ENCODE assay signal across 18 cellular contexts in the genomic region with DNA sequence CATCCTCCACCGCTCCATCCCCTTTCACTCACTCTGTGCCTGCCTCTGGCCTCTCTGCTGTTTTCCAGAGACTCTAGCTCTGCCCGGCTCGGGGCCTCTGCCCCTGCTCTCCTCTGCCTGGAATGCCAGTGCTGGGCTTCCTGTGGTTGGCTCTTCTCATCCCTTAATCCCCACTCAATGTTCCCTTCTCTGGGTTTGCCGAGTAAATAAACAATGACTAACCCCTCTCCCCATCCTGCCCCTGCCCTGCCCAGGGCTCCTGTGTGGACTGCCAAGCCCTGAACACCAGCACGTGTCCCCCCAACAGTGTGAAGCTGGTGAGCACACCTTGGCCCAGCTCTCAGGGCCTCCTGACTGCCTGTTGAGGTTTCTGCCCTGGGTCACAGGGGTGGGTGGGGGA. TPM values are rescaled to one million over a fixed set of nuclear protein-coding genes. Genes with fewer than 3 reads are reported as not detected.
DNase-seq lines count a peak whose midpoint lies in the region; TF ChIP-seq lines count a peak whose summit lies in the region.
"Had no signal": no experiment of that assay in that cellular context is flagged by ENCODE, and none has a peak within 500 bp of the region (broad histone marks: within the 10 kb centered on the region; RNA-seq: fewer than 3 reads in every experiment).

No MANE protein-coding gene starts in this region.

- no peak for TF ChIP-seq CTCF in smooth muscle cell (IDR thresholded peaks at IDR 0.05; ENCODE audit: borderline replicate concordance, insufficient read depth, poor library complexity, severe bottlenecking)

- no peak overlapping the region for H3K4me3 ChIP-seq in SJSA1
- H3K4me3 ChIP-seq in smooth muscle cell, result no peak overlapping the region

- no peaks in the 10 kb centered on the region for H3K27me3 ChIP-seq in SJSA1 (replicated peaks)
- H3K27me3 ChIP-seq in smooth muscle cell (ENCODE audit: low read depth), result peaks cover 6% of the 10 kb centered on the region

- no peaks in the 10 kb centered on the region for H3K79me2 ChIP-seq in smooth muscle cell (ENCODE audit: low read depth)

- H3K9me3 ChIP-seq in SJSA1 (replicated peaks) (no peaks in the 10 kb centered on the region), smooth muscle cell (replicated peaks; ENCODE audit: low read depth) (no peaks in the 10 kb centered on the region)

- POLR2A ChIA-PET in activated CD4-positive, alpha-beta T cell treated with anti-CD3 and anti-CD28 coated beads, Interleukin-2, amount 10 ng/mL, durations not matched to agents 7 days and 5 days (lab: Charles Lee), result no interaction called here

- H3K4me1 ChIP-seq in SJSA1 (replicated peaks), result peaks cover 11% of the 10 kb centered on the region
- H3K4me1 ChIP-seq in smooth muscle cell (ENCODE audit: low read depth), result no peaks in the 10 kb centered on the region

- H3K9me3 Mint-ChIP-seq in activated CD4-positive, alpha-beta T cell treated with anti-CD3 and anti-CD28 coated beads, Interleukin-2, amount 10 ng/mL, durations not matched to agents 7 days and 5 days, result no peaks in the 10 kb centered on the region
- H3K9me3 Mint-ChIP-seq: H9, naive B cell had no signal

- no peaks in the 10 kb centered on the region for H3K36me3 Mint-ChIP-seq in activated CD4-positive, alpha-beta T cell treated with anti-CD3 and anti-CD28 coated beads, Interleukin-2, amount 10 ng/mL, durations not matched to agents 7 days and 5 days (ENCODE audit: low read depth)
- H3K36me3 Mint-ChIP-seq: naive B cell had no signal

- no peak overlapping the region for H3K9ac ChIP-seq in smooth muscle cell (ENCODE audit: low read depth)
- H3K9ac ChIP-seq: KMS-11 had no signal

- H4K20me1 ChIP-seq in smooth muscle cell (ENCODE audit: low read depth), result peaks cover 3% of the 10 kb centered on the region

- H3K4me1 Mint-ChIP-seq in activated CD4-positive, alpha-beta T cell treated with anti-CD3 and anti-CD28 coated beads, Interleukin-2, amount 10 ng/mL, durations not matched to agents 7 days and 5 days, result no peaks in the 10 kb centered on the region
- H3K4me1 Mint-ChIP-seq: naive B cell had no signal

- H3K36me3 ChIP-seq in SJSA1 (no peaks in the 10 kb centered on the region), smooth muscle cell (ENCODE audit: low read depth) (no peaks in the 10 kb centered on the region)

- H3K27ac Mint-ChIP-seq in activated CD4-positive, alpha-beta T cell treated with anti-CD3 and anti-CD28 coated beads, Interleukin-2, amount 10 ng/mL, durations not matched to agents 7 days and 5 days, result no peak overlapping the region

- H2AFZ ChIP-seq in smooth muscle cell (ENCODE audit: low read depth), result no peak overlapping the region

- 19% methylated on average over 5 of the region's 5 CpGs for WGBS in smooth muscle cell (ENCODE audit: low lambda C conversion rate)

- no peak overlapping the region for H3K27ac ChIP-seq in SJSA1
- H3K27ac ChIP-seq in smooth muscle cell (ENCODE audit: low read depth), result no peak overlapping the region
- H3K27ac ChIP-seq: 22Rv1, KMS-11 had no signal

- DNase-seq in NCI-H82 (lab: John Stamatoyannopoulos, UW) (peak; percentile 10), NCI-H82 treated with DMSO at 0.1 percent for 48 hours (lab: John Stamatoyannopoulos, UW; ENCODE audit: unreplicated experiment) (no peak), SJSA1 (ENCODE audit: low read depth in 1 of 2, low spot score in 2 of 2) (peak; percentile 61 to 73), fibroblast of peridontal ligament (ENCODE audit: extremely low read depth) (peak; percentile 49), smooth muscle cell (lab: John Stamatoyannopoulos, UW; ENCODE audit: unreplicated experiment) (peak; percentile 20), OCI-M2 (lab: John Stamatoyannopoulos, UW; ENCODE audit: unreplicated experiment) (no peak), NOMO-1 treated with DMSO at 0.1 percent for 48 hours (lab: John Stamatoyannopoulos, UW; ENCODE audit: unreplicated experiment) (no peak)
- DNase-seq in activated CD4-positive, alpha-beta T cell treated with anti-CD3 and anti-CD28 coated beads, Interleukin-2, amount 10 ng/mL, durations not matched to agents 7 days and 5 days, result no peak
- DNase-seq: activated naive CD4-positive, alpha-beta T cell; DMS153; H9; naive B cell; NCI-H2081 treated with DMSO at 0.1 percent for 48 hours; T-helper 9 cell; trophoblast cell had no signal

- H3F3A ChIP-seq in smooth muscle cell (ENCODE audit: low read depth), result no peaks in the 10 kb centered on the region

- H3K4me2 ChIP-seq in smooth muscle cell, result no peak overlapping the region
- H3K4me2 ChIP-seq: KMS-11 had no signal

- H3K27me3 Mint-ChIP-seq in activated CD4-positive, alpha-beta T cell treated with anti-CD3 and anti-CD28 coated beads, Interleukin-2, amount 10 ng/mL, durations not matched to agents 7 days and 5 days, result no peaks in the 10 kb centered on the region

- H3K4me3 Mint-ChIP-seq in activated CD4-positive, alpha-beta T cell treated with anti-CD3 and anti-CD28 coated beads, Interleukin-2, amount 10 ng/mL, durations not matched to agents 7 days and 5 days, result no peak overlapping the region
- H3K4me3 Mint-ChIP-seq: H9 had no signal

- CTCF ChIA-PET in activated CD4-positive, alpha-beta T cell treated with anti-CD3 and anti-CD28 coated beads, Interleukin-2, amount 10 ng/mL, durations not matched to agents 7 days and 5 days (lab: Charles Lee), result no interaction called here

RNA-seq across cellular contexts. Expression of gene STAB1, which starts 12.2 kb away (rescaled TPM):
- not detected in 2 replicates for total RNA-seq in SJSA1 (2014; rRNA removed; shearing (Covaris generic))
- 0.22 TPM in 1 of 2 replicates, not detected in the other for total RNA-seq in smooth muscle cell
- 0.25 and 0.31 TPM in 2 replicates for polyA plus RNA-seq in smooth muscle cell
- under 1 TPM; 0.02 to 0.15 TPM for total RNA-seq in activated CD4-positive, alpha-beta T cell treated with anti-CD3 and anti-CD28 coated beads, Interleukin-2, amount 10 ng/mL, durations not matched to agents 7 days and 5 days
- total RNA-seq: activated CD8-positive, alpha-beta memory T cell treated with anti-CD3 and anti-CD28 coated beads for 36 hours had no signal

RNA-seq across cellular contexts. Expression of gene NT5DC2, which starts 26.3 kb away (rescaled TPM):
- total RNA-seq in SJSA1 (2014; rRNA removed; shearing (Covaris generic)), result 39.5 and 74.6 TPM in 2 replicates
- total RNA-seq in smooth muscle cell, result 156 and 207 TPM in 2 replicates
- polyA plus RNA-seq in smooth muscle cell, result 229 and 248 TPM in 2 replicates
- total RNA-seq in activated CD4-positive, alpha-beta T cell treated with anti-CD3 and anti-CD28 coated beads, Interleukin-2, amount 10 ng/mL, durations not matched to agents 7 days and 5 days, result 10 to 100 TPM; 22.1 to 23.8 TPM

RNA-seq across cellular contexts. Expression of gene UQCC5, which starts 29.0 kb away (rescaled TPM):
- 1.1 and 37.2 TPM in 2 replicates for total RNA-seq in SJSA1 (2014; rRNA removed; shearing (Covaris generic))
- 0.76 and 0.90 TPM in 2 replicates for total RNA-seq in smooth muscle cell
- 33.0 and 40.3 TPM in 2 replicates for polyA plus RNA-seq in smooth muscle cell
- 10 to 100 TPM in 1 of 2 experiments, 1 to 10 TPM in 1; 8.5 to 11.7 TPM for total RNA-seq in activated CD4-positive, alpha-beta T cell treated with anti-CD3 and anti-CD28 coated beads, Interleukin-2, amount 10 ng/mL, durations not matched to agents 7 days and 5 days

RNA-seq across cellular contexts. Expression of gene NISCH, which starts 52.0 kb away (rescaled TPM):
- 22.4 and 24.8 TPM in 2 replicates for total RNA-seq in SJSA1 (2014; rRNA removed; shearing (Covaris generic))
- 55.2 and 56.1 TPM in 2 replicates for total RNA-seq in smooth muscle cell
- polyA plus RNA-seq in smooth muscle cell, result 46.7 and 47.3 TPM in 2 replicates
- total RNA-seq in activated CD4-positive, alpha-beta T cell treated with anti-CD3 and anti-CD28 coated beads, Interleukin-2, amount 10 ng/mL, durations not matched to agents 7 days and 5 days, result 10 to 100 TPM; 94.5 TPM

RNA-seq across cellular contexts. Expression of gene TNNC1, which starts 53.5 kb away (rescaled TPM):
- total RNA-seq in SJSA1 (2014; rRNA removed; shearing (Covaris generic)), result 18.2 and 32.1 TPM in 2 replicates
- total RNA-seq in smooth muscle cell, result 4.2 and 5.9 TPM in 2 replicates
- polyA plus RNA-seq in smooth muscle cell, result 5.1 and 7.8 TPM in 2 replicates
- 1 to 10 TPM; 1.5 to 2.1 TPM for total RNA-seq in activated CD4-positive, alpha-beta T cell treated with anti-CD3 and anti-CD28 coated beads, Interleukin-2, amount 10 ng/mL, durations not matched to agents 7 days and 5 days

Comparison
In these comparisons a context has a peak if more than half of its experiments do, and no peak if none do; other contexts are left out.
1. DNase-seq: peak in NCI-H82 (single experiment), SJSA1 (2 of 2), fibroblast of peridontal ligament (single experiment) and smooth muscle cell (single experiment); none in NCI-H82 treated with DMSO at 0.1 percent for 48 hours (single experiment), activated CD4-positive, alpha-beta T cell treated with anti-CD3 and anti-CD28 coated beads, Interleukin-2, amount 10 ng/mL, durations not matched to agents 7 days and 5 days (single experiment), OCI-M2 (single experiment) and NOMO-1 treated with DMSO at 0.1 percent for 48 hours (single experiment).